ENCODE assay signal across 10 cellular contexts in the genomic region with DNA sequence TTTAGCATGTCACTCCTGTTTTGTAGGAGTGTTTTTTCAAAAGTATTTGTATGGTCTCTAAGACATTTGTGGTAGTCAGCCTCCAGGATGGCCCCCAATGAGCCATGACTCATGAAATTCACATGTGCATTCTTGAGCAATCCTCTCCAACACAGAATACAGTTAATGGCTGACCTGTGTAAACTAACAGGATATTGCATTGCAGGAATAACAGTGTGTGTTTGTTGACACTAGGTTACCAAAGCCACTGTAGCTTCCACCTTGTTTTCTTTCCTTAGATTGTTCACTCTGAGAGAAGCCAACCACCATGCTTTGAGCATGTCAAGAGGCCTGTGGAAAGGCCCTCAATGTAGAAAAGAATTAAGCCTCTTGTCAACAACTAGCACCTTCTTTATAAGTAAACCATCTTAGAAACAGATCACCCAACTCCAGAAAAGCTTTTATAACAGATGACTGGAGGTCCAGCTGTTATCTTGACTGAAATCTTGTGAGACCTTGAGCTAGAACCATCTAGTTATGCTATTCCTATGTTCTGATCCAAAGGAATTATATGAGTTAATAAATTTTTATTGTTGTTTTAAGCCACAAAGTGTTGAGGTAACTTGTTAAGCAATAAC. TPM values are rescaled to one million over a fixed set of nuclear protein-coding genes. Genes with fewer than 3 reads are reported as not detected.
DNase-seq lines count a peak whose midpoint lies in the region; ATAC-seq and TF ChIP-seq lines count a peak whose summit lies in the region.
"Had no signal": no experiment of that assay in that cellular context is flagged by ENCODE, and none has a peak within 500 bp of the region (broad histone marks: within the 10 kb centered on the region; RNA-seq: fewer than 3 reads in every experiment).

No MANE protein-coding gene starts in this region.

- H3K9me2 ChIP-seq in GM23248 (ENCODE audit: insufficient read depth), result no peaks in the 10 kb centered on the region; the same call in 1 of the 2 replicates

- peak overlapping the region; percentile 10 for H3K4me2 ChIP-seq in GM23248 (ENCODE audit: unreplicated experiment)

- in situ Hi-C loops in GM23248 (cut with MboI), result no loop called here

- H3K27me3 ChIP-seq in GM23248 (replicated peaks; ENCODE audit: insufficient read depth), result no peaks in the 10 kb centered on the region

- no peak for TF ChIP-seq CTCF in progenitor cell of endocrine pancreas (IDR thresholded peaks at IDR 0.05; ENCODE audit: unreplicated experiment)

- H3K9me3 Mint-ChIP-seq in progenitor cell of endocrine pancreas (ENCODE audit: low read depth), result no peaks in the 10 kb centered on the region
- no peaks in the 10 kb centered on the region for H3K9me3 Mint-ChIP-seq in stimulated activated effector memory CD8-positive, alpha-beta T cell treated with anti-CD3 and anti-CD28 coated beads, Interleukin-12 subunit alpha, Interleukin-12 subunit beta, amount 100 ng/mL, for 72 hours
- H3K9me3 Mint-ChIP-seq: effector memory CD8-positive, alpha-beta T cell had no signal

- ATAC-seq in HG02763 (IDR thresholded peaks at IDR 0.05; ENCODE audit: unreplicated experiment), result no peak
- no peak for ATAC-seq in stimulated activated effector memory CD8-positive, alpha-beta T cell treated with anti-CD3 and anti-CD28 coated beads, Interleukin-12 subunit alpha, Interleukin-12 subunit beta, amount 100 ng/mL, for 72 hours
- ATAC-seq: effector memory CD8-positive, alpha-beta T cell had no signal

- peak overlapping the region; percentile 48 for H3K9ac ChIP-seq in GM23248

- peak overlapping the region; percentile 81 for H3K27ac ChIP-seq in GM23248

- peaks cover 10% of the 10 kb centered on the region for H3K4me1 ChIP-seq in GM23248 (ENCODE audit: insufficient read depth)

- H3K4me3 ChIP-seq in GM23248, result no peak overlapping the region

- no peaks in the 10 kb centered on the region for H3K4me1 Mint-ChIP-seq in progenitor cell of endocrine pancreas (ENCODE audit: low read depth)
- no peaks in the 10 kb centered on the region for H3K4me1 Mint-ChIP-seq in stimulated activated effector memory CD8-positive, alpha-beta T cell treated with anti-CD3 and anti-CD28 coated beads, Interleukin-12 subunit alpha, Interleukin-12 subunit beta, amount 100 ng/mL, for 72 hours

- 0 out of 2 replicates have a peak, but pooled peaks cover 29% of the 10 kb centered on the region for H3K79me2 ChIP-seq in GM23248 (ENCODE audit: insufficient read depth)

- H4K20me1 ChIP-seq in GM23248 (ENCODE audit: insufficient read depth), result no peaks in the 10 kb centered on the region

- peaks cover 30% of the 10 kb centered on the region; the same call in 1 of the 2 replicates for H3K36me3 ChIP-seq in GM23248 (ENCODE audit: low read depth)

- H3K4me3 Mint-ChIP-seq in progenitor cell of endocrine pancreas (ENCODE audit: low read depth), result no peak overlapping the region
- H3K4me3 Mint-ChIP-seq in stimulated activated effector memory CD8-positive, alpha-beta T cell treated with anti-CD3 and anti-CD28 coated beads, Interleukin-12 subunit alpha, Interleukin-12 subunit beta, amount 100 ng/mL, for 72 hours, result no peak overlapping the region
- H3K4me3 Mint-ChIP-seq: effector memory CD8-positive, alpha-beta T cell had no signal

- 0 out of 2 replicates have a peak overlapping the region, but pooled peaks have one; percentile 17 for H2AFZ ChIP-seq in GM23248

- DNase-seq in GM23248, result peak; percentile 86
- DNase-seq in NCI-H69 (lab: John Stamatoyannopoulos, UW), result peak; percentile 13
- peak; percentile 91 for DNase-seq in fibroblast of gingiva (ENCODE audit: low read depth)
- DNase-seq in pulmonary artery endothelial cell (ENCODE audit: low read depth, low spot score), result peak; percentile 77
- DNase-seq in progenitor cell of endocrine pancreas (ENCODE audit: low spot score, unreplicated experiment), result no peak
- DNase-seq in D341Med (ENCODE audit: low spot score), result no peak
- DNase-seq in stimulated activated effector memory CD8-positive, alpha-beta T cell treated with anti-CD3 and anti-CD28 coated beads, Interleukin-12 subunit alpha, Interleukin-12 subunit beta, amount 100 ng/mL, for 72 hours (ENCODE audit: low spot score in 2 of 2), result no peak
- DNase-seq: effector memory CD8-positive, alpha-beta T cell; NCI-H82 had no signal

- H3K9me3 ChIP-seq in GM23248 (ENCODE audit: low read depth), result no peaks in the 10 kb centered on the region

- no peaks in the 10 kb centered on the region for H3K27me3 Mint-ChIP-seq in progenitor cell of endocrine pancreas
- H3K27me3 Mint-ChIP-seq: effector memory CD8-positive, alpha-beta T cell had no signal

- peaks cover 6% of the 10 kb centered on the region for H3K36me3 Mint-ChIP-seq in progenitor cell of endocrine pancreas (ENCODE audit: insufficient read depth)
- H3K36me3 Mint-ChIP-seq in stimulated activated effector memory CD8-positive, alpha-beta T cell treated with anti-CD3 and anti-CD28 coated beads, Interleukin-12 subunit alpha, Interleukin-12 subunit beta, amount 100 ng/mL, for 72 hours, result peaks cover 33% of the 10 kb centered on the region

- H3F3A ChIP-seq in GM23248 (ENCODE audit: insufficient read depth), result peaks cover 8% of the 10 kb centered on the region; the same call in 1 of the 2 replicates

- no peak overlapping the region for H3K27ac Mint-ChIP-seq in progenitor cell of endocrine pancreas
- no peak overlapping the region for H3K27ac Mint-ChIP-seq in stimulated activated effector memory CD8-positive, alpha-beta T cell treated with anti-CD3 and anti-CD28 coated beads, Interleukin-12 subunit alpha, Interleukin-12 subunit beta, amount 100 ng/mL, for 72 hours

RNA-seq across cellular contexts. Expression of a gene that starts 28.5 kb away (rescaled TPM):
- 38.2 and 45.8 TPM in 2 replicates for total RNA-seq in GM23248 (2014; rRNA removed; shearing (Covaris generic))
- polyA plus RNA-seq in GM23248 (2016; fragmentation: Nextera tagmentation; extraction: Ambion mirVana), result 29.2 and 35.2 TPM in 2 replicates
- total RNA-seq in pulmonary artery endothelial cell (10.7 and 38.2 TPM in 2 replicates), progenitor cell of endocrine pancreas (77.8 and 83.1 TPM in 2 replicates)

RNA-seq across cellular contexts. Expression of a gene that starts 28.9 kb away (rescaled TPM):
- 45.5 and 45.9 TPM in 2 replicates for total RNA-seq in GM23248 (2014; rRNA removed; shearing (Covaris generic))
- polyA plus RNA-seq in GM23248 (2016; fragmentation: Nextera tagmentation; extraction: Ambion mirVana), result 101 and 103 TPM in 2 replicates
- total RNA-seq in pulmonary artery endothelial cell (22.6 and 30.8 TPM in 2 replicates), progenitor cell of endocrine pancreas (34.0 and 36.3 TPM in 2 replicates)

Comparison
In these comparisons a context has a peak if more than half of its experiments do, and no peak if none do; other contexts are left out.
1. DNase-seq: peak in GM23248 (single experiment), NCI-H69 (single experiment), fibroblast of gingiva (single experiment) and pulmonary artery endothelial cell (single experiment); none in progenitor cell of endocrine pancreas (single experiment), D341Med (single experiment) and stimulated activated effector memory CD8-positive, alpha-beta T cell treated with anti-CD3 and anti-CD28 coated beads, Interleukin-12 subunit alpha, Interleukin-12 subunit beta, amount 100 ng/mL, for 72 hours (0 of 2).